1 cellular context compared by ENCODE assay signal in genomic region chr12:53498235-53498630, GRCh38.
TF ChIP-seq lines count a peak whose summit lies in the region.

No MANE protein-coding gene starts in this region.

TF ChIP-seq in HepG2, 621 proteins besides CTCF, POLR2A, EP300 and RAD21:
- no peak for TF ChIP-seq ZNF740 (CRISPR knock-in tag; IDR thresholded peaks at IDR 0.05)
